In genomic region chr7:154929006-154929726, GRCh38 we compare ENCODE assay signal across 8 cellular contexts.
DNase-seq lines count a peak whose midpoint lies in the region; ATAC-seq, FAIRE-seq and TF ChIP-seq lines count a peak whose summit lies in the region.

No MANE protein-coding gene starts in this region.

- peak overlapping the region; percentile 99 for H3K4me2 ChIP-seq in endothelial cell of umbilical vein (ENCODE audit: insufficient read depth, low read length)

- H3K27ac Mint-ChIP-seq in nephron progenitor cell = no peak overlapping the region

- DNase-seq in GM12865 (ENCODE audit: low read depth) (peak; percentile 16), NCI-H2029 treated with DMSO at 0.1 percent for 48 hours (lab: John Stamatoyannopoulos, UW) (peak; percentile 57), endothelial cell of umbilical vein (ENCODE audit: low read depth, low spot score) (peak; percentile 9), gastrocnemius medialis (no peak), nephron progenitor cell (no peak), posterior vena cava (ENCODE audit: low spot score) (no peak)
- DNase-seq in stimulated activated naive CD4-positive, alpha-beta T cell (lab: John Stamatoyannopoulos, UW) = no peak

- H3K27ac ChIP-seq in endothelial cell of umbilical vein (ENCODE audit: insufficient read depth, low read depth, low read length) = peak overlapping the region; percentile 34
- H3K27ac ChIP-seq in gastrocnemius medialis = peak overlapping the region; percentile 82 to 88 (median 84)

- no peaks in the 10 kb centered on the region for H3K36me3 ChIP-seq in endothelial cell of umbilical vein (ENCODE audit: control insufficient read depth in 2 of 2, extremely low read depth in 1 of 2, insufficient read depth in 2 of 2, low read length in 2 of 2)
- no peaks in the 10 kb centered on the region for H3K36me3 ChIP-seq in gastrocnemius medialis

- H3K4me1 ChIP-seq in endothelial cell of umbilical vein (ENCODE audit: control insufficient read depth, extremely low read depth, insufficient read depth, low read length) (peaks cover 8% of the 10 kb centered on the region), gastrocnemius medialis (peaks cover 5 to 9% of the 10 kb centered on the region in 2 donors)

- H3K4me3 ChIP-seq in GM12865 (ENCODE audit: low read depth, low read length) (peak overlapping the region; percentile 92), endothelial cell of umbilical vein (replicated peaks in 1 of 3; ENCODE audit: insufficient read depth in 1 of 3, low read depth in 1 of 3, low read length in 3 of 3) (peak overlapping the region; percentile 52 to 91 (median 89)), gastrocnemius medialis (peak overlapping the region; percentile 66 to 77 (median 72))

- H3K9me3 Mint-ChIP-seq in nephron progenitor cell = peaks cover 23% of the 10 kb centered on the region

- no peaks in the 10 kb centered on the region for H4K20me1 ChIP-seq in endothelial cell of umbilical vein (replicated peaks; ENCODE audit: control insufficient read depth, extremely low read depth, insufficient read depth, low read length)

- dilution Hi-C loops in endothelial cell of umbilical vein (cut with MboI; ENCODE audit: extremely low pct_ligation_motif_present, low sequenced_read_pairs) = no loop called here

- no TSS peak for BruUV-seq in endothelial cell of umbilical vein (replicated peaks; lab: Mats Ljungman, UMichigan)

- CTCF ChIA-PET in endothelial cell of umbilical vein (lab: Charles Lee) = interaction anchor here (1.0 to 4.6 kb wide), 8 partner anchors 15 to 451 kb away, joined by 3 to 57 read pairs (median 12); no protein-coding TSS in a partner anchor

- POLR2A ChIA-PET in endothelial cell of umbilical vein (lab: Charles Lee) = interaction anchor here (0.9 kb wide), 1 partner anchor 368 kb away, joined by 4 read pairs; the partner anchor contains the start of gene INSIG1

- intact Hi-C loops in endothelial cell of umbilical vein (cut with micrococcal nuclease) = loop anchor here (5.0 kb wide), 3 partner anchors 328 to 668 kb away; no protein-coding TSS in a partner anchor
- intact Hi-C loops in gastrocnemius medialis (cut with DNase I; ENCODE audit: low total_unique reads) = loop anchor here (10.0 kb wide), 2 partner anchors 266 to 836 kb away; no protein-coding TSS in a partner anchor
- intact Hi-C loops in posterior vena cava (cut with DNase I) = loop anchor here in 1 of 2 donors (5.0 to 10.0 kb wide), 2 partner anchors 76 to 413 kb away; partner anchors contain the start of gene PAXIP1

- in situ Hi-C loops in gastrocnemius medialis (cut with MboI; ENCODE audit: low sequenced_read_pairs in 4 of 4) = loop anchor here (10.0 to 25.0 kb wide), 7 partner anchors 76 to 833 kb away; partner anchors contain the start of gene PAXIP1 (in 1 of the 4)

- H3K4me3 Mint-ChIP-seq in nephron progenitor cell = no peak overlapping the region

- no peak for TF ChIP-seq POLR2A in endothelial cell of umbilical vein (IDR thresholded peaks at IDR 0.05; ENCODE audit: low read depth, low read length)
- no peak for TF ChIP-seq POLR2A in gastrocnemius medialis (IDR thresholded peaks at IDR 0.05)

- no peaks in the 10 kb centered on the region for H3K79me2 ChIP-seq in endothelial cell of umbilical vein (ENCODE audit: control insufficient read depth, insufficient read depth, low read length)

- H3K27me3 ChIP-seq in endothelial cell of umbilical vein (ENCODE audit: control insufficient read depth in 2 of 2, insufficient read depth in 2 of 2, low read length in 2 of 2) (peaks cover 0 to 5% of the 10 kb centered on the region in 2 experiments), gastrocnemius medialis (no peaks in the 10 kb centered on the region)

- H3K9me3 ChIP-seq in endothelial cell of umbilical vein (replicated peaks; ENCODE audit: control insufficient read depth, insufficient read depth, low read length) (no peaks in the 10 kb centered on the region), gastrocnemius medialis (no peaks in the 10 kb centered on the region)

- no peaks in the 10 kb centered on the region for H3K9me1 ChIP-seq in endothelial cell of umbilical vein (replicated peaks; ENCODE audit: control insufficient read depth, extremely low read depth, insufficient read depth, low read length)

- no peaks in the 10 kb centered on the region for H3K36me3 Mint-ChIP-seq in nephron progenitor cell (ENCODE audit: low read depth)

- peaks cover 14% of the 10 kb centered on the region for H3K27me3 Mint-ChIP-seq in nephron progenitor cell (ENCODE audit: low read depth, poor library complexity)

- H3K9ac ChIP-seq in endothelial cell of umbilical vein (replicated peaks; ENCODE audit: extremely low read depth, insufficient read depth, low read length) = peak overlapping the region; percentile 75

- ATAC-seq in gastrocnemius medialis (no peak), GM18520 (IDR thresholded peaks at IDR 0.05; ENCODE audit: unreplicated experiment) (no peak)

- H2AFZ ChIP-seq in endothelial cell of umbilical vein (ENCODE audit: low read depth, low read length) = peak overlapping the region; percentile 100

- H3K4me1 Mint-ChIP-seq in nephron progenitor cell = peaks cover 12% of the 10 kb centered on the region

- TF ChIP-seq CTCF in GM12865 (IDR thresholded peaks at IDR 0.05; ENCODE audit: insufficient read depth, low read depth, low read length, missing control alignments) (no peak), endothelial cell of umbilical vein (IDR thresholded peaks at IDR 0.05; ENCODE audit: extremely low read depth in 1 of 2, insufficient read depth in 1 of 2, low read depth in 1 of 2, low read length in 2 of 2) (no peak), gastrocnemius medialis (IDR thresholded peaks at IDR 0.05 in 4 of 5, conservative IDR thresholded peaks at IDR 0.05 in 1 of 5) (no peak), nephron progenitor cell (IDR thresholded peaks at IDR 0.05) (no peak)

- FAIRE-seq in endothelial cell of umbilical vein (lab: Jason Lieb, UNC) = peak; percentile 57

TF ChIP-seq in endothelial cell of umbilical vein, 7 proteins besides CTCF, POLR2A, EP300 and RAD21:
- no peak for TF ChIP-seq GATA2 (IDR thresholded peaks at IDR 0.05; ENCODE audit: insufficient read depth, insufficient read length, low read depth, low read length)
- no peak for TF ChIP-seq EZH2 (IDR thresholded peaks at IDR 0.05; ENCODE audit: borderline replicate concordance, low read depth, low read length, severe bottlenecking)
- TF ChIP-seq JUN (IDR thresholded peaks at IDR 0.05; ENCODE audit: borderline replicate concordance, insufficient read depth, insufficient read length, low read depth) = no peak
- TF ChIP-seq POLR2AphosphoS5 (IDR thresholded peaks at IDR 0.05; ENCODE audit: insufficient read depth, low read depth, low read length) = no peak
- TF ChIP-seq MYC (IDR thresholded peaks at IDR 0.05; ENCODE audit: low read depth, low read length) = no peak
- no peak for TF ChIP-seq FOS (IDR thresholded peaks at IDR 0.05; ENCODE audit: borderline replicate concordance, insufficient read depth, low read length)
- no peak for TF ChIP-seq MAX (IDR thresholded peaks at IDR 0.05; ENCODE audit: insufficient read depth, insufficient read length)

Comparison
In these comparisons a context has a peak if more than half of its experiments do, and no peak if none do; other contexts are left out.
1. DNase-seq: peak in GM12865 (single experiment), NCI-H2029 treated with DMSO at 0.1 percent for 48 hours (single experiment) and endothelial cell of umbilical vein (single experiment); none in gastrocnemius medialis (0 of 2), nephron progenitor cell (single experiment), posterior vena cava (single experiment) and stimulated activated naive CD4-positive, alpha-beta T cell (0 of 6).
2. Peak in every context shown above with its lines, with median percentiles within 50 percentile points of each other: H3K4me3 ChIP-seq.